Comparison of ENCODE assay signal across 8 cellular contexts in the genomic region with DNA sequence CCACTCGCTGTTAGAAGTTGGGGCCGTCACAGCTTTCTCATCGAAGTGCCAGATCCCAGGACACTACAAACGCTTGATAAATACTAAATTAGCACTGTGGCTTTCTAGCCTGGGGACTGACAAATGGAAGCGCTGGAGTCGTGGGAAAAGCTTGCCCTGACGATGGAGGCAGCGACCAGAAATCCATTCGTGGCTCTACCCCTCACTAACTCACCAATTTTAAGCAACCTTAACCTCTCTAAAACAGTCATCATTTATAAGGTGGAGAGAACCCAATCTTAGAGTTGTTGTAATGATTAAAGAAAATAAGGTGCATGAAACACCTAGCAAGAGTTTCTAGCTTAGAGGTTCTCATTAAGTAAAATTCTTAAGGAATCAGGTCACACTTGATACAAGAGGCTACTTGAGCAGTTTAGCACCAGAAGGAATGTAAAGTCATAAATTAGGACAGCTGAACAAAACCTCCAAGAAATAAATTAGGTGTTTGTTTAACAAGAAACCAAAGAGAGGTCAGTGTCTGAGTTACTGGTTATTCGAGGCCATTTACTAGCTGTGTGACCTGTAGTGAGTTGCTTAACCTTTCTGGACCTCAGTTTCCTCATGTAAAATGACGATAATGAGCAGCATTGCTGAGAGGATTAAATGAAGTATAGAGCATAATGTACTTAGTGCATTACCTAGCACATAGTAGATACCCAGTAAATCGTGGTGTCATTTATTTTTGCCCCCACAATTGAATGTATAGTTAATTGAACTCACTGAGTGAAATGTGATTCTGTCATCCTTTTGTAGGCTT. TPM values are rescaled to one million over a fixed set of nuclear protein-coding genes. Genes with fewer than 3 reads are reported as not detected.
DNase-seq lines count a peak whose midpoint lies in the region; ATAC-seq and TF ChIP-seq lines count a peak whose summit lies in the region.

No MANE protein-coding gene starts in this region.

- no peaks in the 10 kb centered on the region for H3K9me3 ChIP-seq in SK-N-MC (ENCODE audit: low read depth, low read length)
- H3K9me3 ChIP-seq in fibroblast of lung (ENCODE audit: control insufficient read depth, insufficient read depth, low read depth, low read length), result no peaks in the 10 kb centered on the region

- H3K36me3 ChIP-seq in SK-N-MC (ENCODE audit: insufficient read depth, low read length) (no peaks in the 10 kb centered on the region), fibroblast of lung (ENCODE audit: control insufficient read depth, insufficient read depth, low read length) (no peaks in the 10 kb centered on the region), rectal smooth muscle tissue (ENCODE audit: control insufficient read depth, insufficient read depth, low read length) (no peaks in the 10 kb centered on the region)

- peak overlapping the region; percentile 87 for H2AFZ ChIP-seq in fibroblast of lung (ENCODE audit: low read length)

- H3K9ac ChIP-seq in SK-N-MC (ENCODE audit: insufficient read length) (peak overlapping the region; percentile 83), fibroblast of lung (ENCODE audit: insufficient read depth, low read length) (peak overlapping the region; percentile 94), rectal smooth muscle tissue (ENCODE audit: low read length) (peak overlapping the region; percentile 73)

- H3K27ac ChIP-seq in SK-N-MC (no peak overlapping the region), fibroblast of lung (ENCODE audit: insufficient read depth, low read length) (peak overlapping the region; percentile 85), rectal smooth muscle tissue (ENCODE audit: low read depth, low read length) (peak overlapping the region; percentile 86)

- DNase-seq in SK-N-MC (ENCODE audit: low read depth, low spot score) (no peak), fibroblast of lung (ENCODE audit: low read depth in 2 of 2) (peak in 1 of 2 donors; percentile 37), NCI-H146 treated with DMSO at 0.1 percent for 48 hours (lab: John Stamatoyannopoulos, UW; ENCODE audit: unreplicated experiment) (no peak)
- no peak for DNase-seq in effector CD8-positive, alpha-beta T cell (lab: John Stamatoyannopoulos, UW)

- TF ChIP-seq CTCF in fibroblast of lung (conservative IDR thresholded peaks at IDR 0.05 in 1 of 2, IDR thresholded peaks at IDR 0.05 in 1 of 2; ENCODE audit: low read depth in 1 of 2, low read length in 2 of 2), result no peak

- H3K4me2 ChIP-seq in fibroblast of lung (ENCODE audit: extremely low read depth, insufficient read depth, low read length), result peak overlapping the region; percentile 80

- H3K4me1 ChIP-seq in fibroblast of lung (ENCODE audit: control insufficient read depth, extremely low read depth, insufficient read depth, low read length) (peaks cover 9% of the 10 kb centered on the region), rectal smooth muscle tissue (ENCODE audit: control insufficient read depth, insufficient read depth, low read length) (peaks cover 14% of the 10 kb centered on the region)

- ATAC-seq in GM19452 (IDR thresholded peaks at IDR 0.05; ENCODE audit: unreplicated experiment), result no peak
- ATAC-seq in GM21576 (IDR thresholded peaks at IDR 0.05; ENCODE audit: unreplicated experiment), result no peak

- peaks cover 32% of the 10 kb centered on the region for H3K79me2 ChIP-seq in fibroblast of lung (ENCODE audit: control insufficient read depth, insufficient read depth, low read length)

- H3K4me3 ChIP-seq in GM08714 (ENCODE audit: low read length) (peak overlapping the region; percentile 82), SK-N-MC (peak overlapping the region; percentile 90), fibroblast of lung (replicated peaks in 1 of 4; ENCODE audit: control extremely low read depth in 1 of 4, insufficient read depth in 1 of 4, low read depth in 3 of 4, low read length in 4 of 4) (peak overlapping the region; percentile 68 to 88 (median 79)), rectal smooth muscle tissue (ENCODE audit: low read length) (peak overlapping the region; percentile 84)

- H4K20me1 ChIP-seq in fibroblast of lung (ENCODE audit: control insufficient read depth, extremely low read depth, insufficient read depth, low read length), result no peaks in the 10 kb centered on the region

- no peaks in the 10 kb centered on the region for H3K27me3 ChIP-seq in fibroblast of lung (ENCODE audit: control insufficient read depth, insufficient read depth, low read length)
- H3K27me3 ChIP-seq in rectal smooth muscle tissue (ENCODE audit: control insufficient read depth, insufficient read depth, low read length), result no peaks in the 10 kb centered on the region

RNA-seq across cellular contexts. Expression of a gene that starts 0.8 kb away (rescaled TPM):
- total RNA-seq in fibroblast of lung, result 11.0 and 11.7 TPM in 2 replicates
- polyA plus RNA-seq in fibroblast of lung, result 8.0 and 11.8 TPM in 2 replicates
- 6.4 and 9.6 TPM in 2 replicates for polyA plus RNA-seq in fibroblast of lung (2012)
- polyA minus RNA-seq in fibroblast of lung (ENCODE audit: low replicate concordance), result 12.7 and 16.9 TPM in 2 replicates

RNA-seq across cellular contexts. Expression of a gene that starts 47.7 kb away (rescaled TPM):
- total RNA-seq in fibroblast of lung, result 1.5 and 2.3 TPM in 2 replicates
- polyA plus RNA-seq in fibroblast of lung, result 0.90 and 1.1 TPM in 2 replicates
- 0.82 and 1.1 TPM in 2 replicates for polyA plus RNA-seq in fibroblast of lung (2012)
- polyA minus RNA-seq in fibroblast of lung (ENCODE audit: low replicate concordance), result 0.33 and 2.0 TPM in 2 replicates
